Comparison of ENCODE assay signal across 8 cellular contexts in genomic region chr22:49930596-49931412, GRCh38. TPM values are rescaled to one million over a fixed set of nuclear protein-coding genes. Genes with fewer than 3 reads are reported as not detected.
DNase-seq lines count a peak whose midpoint lies in the region; ATAC-seq, FAIRE-seq and TF ChIP-seq lines count a peak whose summit lies in the region.

No MANE protein-coding gene starts in this region.

- no peaks in the 10 kb centered on the region for H4K20me1 ChIP-seq in K562 (replicated peaks; ENCODE audit: control insufficient read depth, insufficient read depth, low read length)

- peak; percentile 64 to 79 (median 74) for TF ChIP-seq CTCF in K562 (IDR thresholded peaks at IDR 0.05 in 2 of 3, conservative IDR thresholded peaks at IDR 0.05 in 1 of 3; ENCODE audit: insufficient read depth in 2 of 3, low read depth in 1 of 3, low read length in 3 of 3)

- intact Hi-C loops in K562 (cut with micrococcal nuclease), result loop anchor here (5.0 kb wide), 1 partner anchor 41 kb away; no protein-coding TSS in a partner anchor

- no peak for TF ChIP-seq EP300 in K562 (IDR thresholded peaks at IDR 0.05; ENCODE audit: low read length)

- WGBS in K562 (ENCODE audit: insufficient coverage, low coverage, missing lambda C conversion rate), result 2% methylated on average over 8 of the region's 14 CpGs

- H3K27me3 ChIP-seq in K562 (ENCODE audit: control insufficient read depth in 2 of 2, insufficient read depth in 2 of 2, low read length in 2 of 2) (no peaks in the 10 kb centered on the region), iPS-15b (ENCODE audit: control insufficient read depth, insufficient read depth, low read length) (peaks cover 12% of the 10 kb centered on the region)

- no peaks in the 10 kb centered on the region for H3K79me2 ChIP-seq in K562 (ENCODE audit: control insufficient read depth, insufficient read depth, low read length)

- H3K36me3 ChIP-seq in K562 (ENCODE audit: control insufficient read depth, insufficient read depth, low read length) (no peaks in the 10 kb centered on the region), iPS-15b (ENCODE audit: control insufficient read depth, insufficient read depth, low read length) (no peaks in the 10 kb centered on the region)

- H3K4me3 Mint-ChIP-seq in stimulated activated memory B cell treated with anti-CD40 and anti-IgM and Interleukin-4, amounts not matched to agents 10 μg/mL and 1 μg/mL and 100 μg/mL, for 72 hours, result peak overlapping the region; percentile 45

- H2AFZ ChIP-seq in K562 (ENCODE audit: low read depth, low read length), result peak overlapping the region; percentile 51; the same call in 1 of the 2 replicates

- no peak overlapping the region for H3K4me3 ChIP-seq in K562
- H3K4me3 ChIP-seq in iPS-15b (ENCODE audit: low read depth, low read length), result no peak overlapping the region

- CTCF ChIA-PET in K562 (lab: Yijun Ruan, JAX; ENCODE audit: low intra/inter-chr PET ratio), result interaction anchor here (0.8 to 3.4 kb wide), 4 partner anchors 80 to 163 kb away, joined by 3 to 37 read pairs (median 8); partner anchors contain the start of gene IL17REL

- POLR2A ChIA-PET in K562 (lab: Yijun Ruan, JAX), result interaction anchor here (0.6 to 1.3 kb wide), 5 partner anchors 17 to 285 kb away, joined by 3 to 5 read pairs (median 3); no protein-coding TSS in a partner anchor

- BruUV-seq in K562 (replicated peaks; lab: Mats Ljungman, UMichigan), result no TSS peak

- in situ Hi-C loops in K562 (cut with MboI), result loop anchor here (5.0 kb wide), 2 partner anchors 61 to 101 kb away; no protein-coding TSS in a partner anchor

- H3K9me3 ChIP-seq in K562 (replicated peaks; ENCODE audit: control insufficient read depth, insufficient read depth, low read depth, low read length), result no peaks in the 10 kb centered on the region
- H3K9me3 ChIP-seq in iPS-15b (ENCODE audit: control insufficient read depth, insufficient read depth, low read length), result no peaks in the 10 kb centered on the region

- no peak overlapping the region; the same call in 1 of the 2 replicates for H3K4me2 ChIP-seq in K562 (ENCODE audit: insufficient read depth, low read length)

- no peaks in the 10 kb centered on the region for H3K9me3 Mint-ChIP-seq in stimulated activated memory B cell treated with anti-CD40 and anti-IgM and Interleukin-4, amounts not matched to agents 10 μg/mL and 1 μg/mL and 100 μg/mL, for 72 hours

- peaks cover 9% of the 10 kb centered on the region for H3K36me3 Mint-ChIP-seq in stimulated activated memory B cell treated with anti-CD40 and anti-IgM and Interleukin-4, amounts not matched to agents 10 μg/mL and 1 μg/mL and 100 μg/mL, for 72 hours

- peak overlapping the region; percentile 88 for H3K27ac Mint-ChIP-seq in stimulated activated memory B cell treated with anti-CD40 and anti-IgM and Interleukin-4, amounts not matched to agents 10 μg/mL and 1 μg/mL and 100 μg/mL, for 72 hours

- H3K9me1 ChIP-seq in K562 (ENCODE audit: control insufficient read depth, insufficient read depth, low read length), result no peaks in the 10 kb centered on the region

- peaks cover 68% of the 10 kb centered on the region for H3K4me1 Mint-ChIP-seq in stimulated activated memory B cell treated with anti-CD40 and anti-IgM and Interleukin-4, amounts not matched to agents 10 μg/mL and 1 μg/mL and 100 μg/mL, for 72 hours

- FAIRE-seq in K562 (lab: Jason Lieb, UNC), result peak; percentile 74

- peak; percentile 61 for ATAC-seq in K562
- ATAC-seq in stimulated activated memory B cell treated with anti-CD40 and anti-IgM and Interleukin-4, amounts not matched to agents 10 μg/mL and 1 μg/mL and 100 μg/mL, for 72 hours, result peak; percentile 65

- no peak for TF ChIP-seq POLR2A in K562 (conservative IDR thresholded peaks at IDR 0.05)

- TF ChIP-seq RAD21 in K562 (CRISPR knock-in tag; conservative IDR thresholded peaks at IDR 0.05 in 1 of 2, IDR thresholded peaks at IDR 0.05 in 1 of 2), result peak; percentile 54 to 80

- no peak overlapping the region for H3K27ac ChIP-seq in K562 (ENCODE audit: extremely low read depth, low read depth, low read length)

- H3K27me3 Mint-ChIP-seq in stimulated activated memory B cell treated with anti-CD40 and anti-IgM and Interleukin-4, amounts not matched to agents 10 μg/mL and 1 μg/mL and 100 μg/mL, for 72 hours, result no peaks in the 10 kb centered on the region

- H3K9ac ChIP-seq in K562 (ENCODE audit: insufficient read depth in 1 of 2, low read depth in 2 of 2, low read length in 2 of 2) (peak overlapping the region in 1 of 2 experiments; percentile 41; a peak in 1 of 4 replicates), iPS-15b (ENCODE audit: low read depth, low read length) (peak overlapping the region; percentile 24)

- DNase-seq in SIG-M5 treated with dmso at 0.1 percent for 504 hours (lab: John Stamatoyannopoulos, UW; ENCODE audit: unreplicated experiment) (peak; percentile 86), SIG-M5 (lab: John Stamatoyannopoulos, UW) (no peak), HuH-7.5 (ENCODE audit: low spot score) (peak; percentile 92), SHP77 (lab: John Stamatoyannopoulos, UW) (peak; percentile 81 to 94), K562 (ENCODE audit: extremely low read depth in 1 of 4, low spot score in 3 of 4) (peak in 2 of 4 experiments; percentile 37 to 67), T-helper 9 cell (no peak)

- H3K4me1 ChIP-seq in K562 (replicated peaks in 1 of 2; ENCODE audit: control insufficient read depth in 2 of 2, insufficient read depth in 2 of 2, low read length in 2 of 2) (peaks cover 15 to 51% of the 10 kb centered on the region in 2 experiments; a peak in 4 of 5 replicates), iPS-15b (ENCODE audit: control insufficient read depth, insufficient read depth, low read length) (peaks cover 2% of the 10 kb centered on the region)

TF ChIP-seq in K562, 482 proteins besides CTCF, POLR2A, EP300 and RAD21 (continues in another document):
- TF ChIP-seq CTBP1 (IDR thresholded peaks at IDR 0.05; ENCODE audit: borderline replicate concordance) (peak; percentile 57; the same call in 1 of the 2 replicates), DACH1 (IDR thresholded peaks at IDR 0.05; ENCODE audit: partially characterized antibody) (peak; percentile 41), ZNF507 (tag; conservative IDR thresholded peaks at IDR 0.05) (no peak)

RNA-seq across cellular contexts. Expression of gene CRELD2, which starts 12.4 kb away (rescaled TPM):
- 25.0 and 46.1 TPM in 2 replicates for total RNA-seq in K562 (2011; cell fraction: chromatin; rRNA removed; ENCODE audit: low replicate concordance)
- total RNA-seq in K562 (2011; cell fraction: nucleolus; rRNA removed), result 45.8 and 49.4 TPM in 2 replicates
- total RNA-seq in K562 (2011; cell fraction: nucleoplasm; rRNA removed), result 32.0 and 37.3 TPM in 2 replicates
- total RNA-seq in K562 (2014; rRNA removed), result 25.3 and 33.2 TPM in 2 replicates
- total RNA-seq in K562 (2014; rRNA removed; fragmentation: Illumina TruSeq; extraction: Trizol), result 4.9 and 6.3 TPM in 2 replicates
- 10.1 and 10.7 TPM in 2 replicates for total RNA-seq in K562 (2015; rRNA removed; fragmentation: Illumina TruSeq; extraction: Trizol)
- total RNA-seq in K562 (2021), result 19.5 and 19.8 TPM in 2 replicates
- 8.8 and 12.4 TPM in 2 replicates for polyA plus RNA-seq in K562 (2011; rRNA removed)
- polyA plus RNA-seq in K562 (2011; cell fraction: cytosol; rRNA removed), result 12.4 and 16.3 TPM in 2 replicates
- 34.7 and 37.7 TPM in 2 replicates for polyA plus RNA-seq in K562 (2011; cell fraction: nucleus; rRNA removed)
- 18.1 and 28.6 TPM in 2 replicates for polyA plus RNA-seq in K562 (2012)
- polyA plus RNA-seq in K562 (2014; fragmentation: Illumina TruSeq; extraction: Trizol), result 6.3 and 9.3 TPM in 2 replicates
- polyA plus RNA-seq in K562 (2014; fragmentation: Nextera tagmentation; extraction: Ambion mirVana), result 1 to 10 TPM in 1 of 2 experiments, under 1 TPM in 1; 0.96 to 1.5 TPM
- 19.9 and 22.4 TPM in 2 replicates for polyA plus RNA-seq in K562 (2014; rRNA removed)
- 2.1 and 2.4 TPM in 2 replicates for polyA minus RNA-seq in K562 (2011; rRNA and poly(A)+ RNA removed)
- polyA minus RNA-seq in K562 (2011; cell fraction: cytosol; rRNA and poly(A)+ RNA removed), result 5.1 and 6.0 TPM in 2 replicates
- polyA minus RNA-seq in K562 (2011; cell fraction: nucleus; rRNA and poly(A)+ RNA removed), result 5.1 and 5.8 TPM in 2 replicates

RNA-seq across cellular contexts. Expression of gene ALG12, which starts 12.6 kb away (rescaled TPM):
- total RNA-seq in K562 (2011; cell fraction: chromatin; rRNA removed; ENCODE audit: low replicate concordance), result 6.2 and 18.5 TPM in 2 replicates
- total RNA-seq in K562 (2011; cell fraction: nucleolus; rRNA removed), result 20.3 and 21.8 TPM in 2 replicates
- 13.6 and 15.7 TPM in 2 replicates for total RNA-seq in K562 (2011; cell fraction: nucleoplasm; rRNA removed)
- total RNA-seq in K562 (2014; rRNA removed) (3.4 and 5.8 TPM in 2 replicates), K562 (2014; rRNA removed; fragmentation: Illumina TruSeq; extraction: Trizol) (0.83 and 2.0 TPM in 2 replicates), K562 (2015; rRNA removed; fragmentation: Illumina TruSeq; extraction: Trizol) (3.7 and 3.8 TPM in 2 replicates), K562 (2021) (8.5 and 11.0 TPM in 2 replicates)
- polyA plus RNA-seq in K562 (2011; rRNA removed) (2.6 and 3.9 TPM in 2 replicates), K562 (2014; fragmentation: Illumina TruSeq; extraction: Trizol) (4.0 and 7.3 TPM in 2 replicates), K562 (2014; fragmentation: Nextera tagmentation; extraction: Ambion mirVana) (under 1 TPM; 0.20 to 0.62 TPM), K562 (2014; rRNA removed) (4.9 and 5.8 TPM in 2 replicates)
- polyA plus RNA-seq in K562 (2011; cell fraction: cytosol; rRNA removed), result 2.9 and 4.5 TPM in 2 replicates
- polyA plus RNA-seq in K562 (2011; cell fraction: nucleus; rRNA removed), result 14.0 and 20.4 TPM in 2 replicates
- 8.3 and 9.5 TPM in 2 replicates for polyA plus RNA-seq in K562 (2012)
- polyA minus RNA-seq in K562 (2011; rRNA and poly(A)+ RNA removed), result 2.2 and 3.7 TPM in 2 replicates
- 3.6 and 3.7 TPM in 2 replicates for polyA minus RNA-seq in K562 (2011; cell fraction: cytosol; rRNA and poly(A)+ RNA removed)
- polyA minus RNA-seq in K562 (2011; cell fraction: nucleus; rRNA and poly(A)+ RNA removed), result 1.4 and 2.8 TPM in 2 replicates

RNA-seq across cellular contexts. Expression of gene PIM3, which starts 29.8 kb away (rescaled TPM):
- 8.4 and 19.1 TPM in 2 replicates for total RNA-seq in K562 (2011; cell fraction: chromatin; rRNA removed; ENCODE audit: low replicate concordance)
- 31.2 and 35.0 TPM in 2 replicates for total RNA-seq in K562 (2011; cell fraction: nucleolus; rRNA removed)
- 9.8 and 13.2 TPM in 2 replicates for total RNA-seq in K562 (2011; cell fraction: nucleoplasm; rRNA removed)
- total RNA-seq in K562 (2014; rRNA removed) (37.0 and 41.1 TPM in 2 replicates), K562 (2014; rRNA removed; fragmentation: Illumina TruSeq; extraction: Trizol) (4.2 and 4.3 TPM in 2 replicates), K562 (2015; rRNA removed; fragmentation: Illumina TruSeq; extraction: Trizol) (11.9 and 13.8 TPM in 2 replicates), K562 (2021) (40.5 and 41.3 TPM in 2 replicates)
- polyA plus RNA-seq in K562 (2011; rRNA removed) (5.3 and 8.0 TPM in 2 replicates), K562 (2014; fragmentation: Illumina TruSeq; extraction: Trizol) (4.4 and 11.4 TPM in 2 replicates), K562 (2014; fragmentation: Nextera tagmentation; extraction: Ambion mirVana) (under 1 TPM; 0.24 to 0.57 TPM), K562 (2014; rRNA removed) (34.1 and 35.4 TPM in 2 replicates)
- polyA plus RNA-seq in K562 (2011; cell fraction: cytosol; rRNA removed), result 13.4 and 28.9 TPM in 2 replicates
- 36.6 and 49.9 TPM in 2 replicates for polyA plus RNA-seq in K562 (2011; cell fraction: nucleus; rRNA removed)
- 18.0 and 35.9 TPM in 2 replicates for polyA plus RNA-seq in K562 (2012)
- 0.99 and 1.4 TPM in 2 replicates for polyA minus RNA-seq in K562 (2011; rRNA and poly(A)+ RNA removed)
- polyA minus RNA-seq in K562 (2011; cell fraction: cytosol; rRNA and poly(A)+ RNA removed), result 7.1 and 7.7 TPM in 2 replicates
- polyA minus RNA-seq in K562 (2011; cell fraction: nucleus; rRNA and poly(A)+ RNA removed), result 10.2 and 10.6 TPM in 2 replicates

Comparison
In these comparisons a context has a peak if more than half of its experiments do, and no peak if none do; other contexts are left out.
1. DNase-seq: peak in SIG-M5 treated with dmso at 0.1 percent for 504 hours (single experiment), HuH-7.5 (single experiment) and SHP77 (2 of 2); none in SIG-M5 (single experiment) and T-helper 9 cell (single experiment).